Comparison of ENCODE assay signal across 1 cellular context in genomic region chr16:56625140-56625942, GRCh38.
TF ChIP-seq lines count a peak whose summit lies in the region.

Gene MT1E (plus strand): TSS chr16:56625781. CDS start chr16:56625852, 71 bp downstream.

TF ChIP-seq in HepG2, 621 proteins besides CTCF, POLR2A, EP300 and RAD21 (continued from another document and continues in another):
- no peak for TF ChIP-seq BCLAF1 (IDR thresholded peaks at IDR 0.05)
- no peak for TF ChIP-seq ZNF704 (CRISPR knock-in tag; IDR thresholded peaks at IDR 0.05; ENCODE audit: borderline replicate concordance)
- TF ChIP-seq CCAR2 (optimal IDR thresholded peaks at IDR 0.05; ENCODE audit: low read depth, low read length), result no peak
- TF ChIP-seq ZBTB2 (CRISPR knock-in tag; IDR thresholded peaks at IDR 0.05; ENCODE audit: low read depth), result no peak
- 0 out of 2 replicates have a peak, but pooled peaks have one; percentile 41 for TF ChIP-seq HIVEP1 (CRISPR knock-in tag; IDR thresholded peaks at IDR 0.05)
- TF ChIP-seq KMT2B (CRISPR knock-in tag; IDR thresholded peaks at IDR 0.05), result peak; percentile 54; the same call in 1 of the 2 replicates
- no peak for TF ChIP-seq BATF2 (CRISPR knock-in tag; IDR thresholded peaks at IDR 0.05)
- no peak for TF ChIP-seq JDP2 (CRISPR knock-in tag; IDR thresholded peaks at IDR 0.05; ENCODE audit: borderline replicate concordance)
- no peak; the same call in 1 of the 2 replicates for TF ChIP-seq PBX3 (CRISPR knock-in tag; IDR thresholded peaks at IDR 0.05; ENCODE audit: borderline replicate concordance)
- no peak for TF ChIP-seq MNT (IDR thresholded peaks at IDR 0.05)
- no peak for TF ChIP-seq ZBTB25 (CRISPR knock-in tag; IDR thresholded peaks at IDR 0.05)
- TF ChIP-seq ZNF790 (CRISPR knock-in tag; IDR thresholded peaks at IDR 0.05; ENCODE audit: borderline replicate concordance), result no peak
- no peak; the same call in 1 of the 2 replicates for TF ChIP-seq DZIP1 (CRISPR knock-in tag; IDR thresholded peaks at IDR 0.05)
- TF ChIP-seq ZNF550 (CRISPR knock-in tag; IDR thresholded peaks at IDR 0.05; ENCODE audit: borderline replicate concordance), result no peak
- TF ChIP-seq PLSCR1 (CRISPR knock-in tag; IDR thresholded peaks at IDR 0.05; ENCODE audit: borderline replicate concordance), result no peak
- no peak for TF ChIP-seq KLF9 (CRISPR knock-in tag; IDR thresholded peaks at IDR 0.05; ENCODE audit: low read depth)
- TF ChIP-seq ZFP91 (CRISPR knock-in tag; IDR thresholded peaks at IDR 0.05; ENCODE audit: borderline replicate concordance), result peak; percentile 86
- no peak for TF ChIP-seq XRCC5 (optimal IDR thresholded peaks at IDR 0.05; ENCODE audit: low read length)
- 0 out of 2 replicates have a peak, but pooled peaks have one; percentile 10 for TF ChIP-seq ZNF619 (CRISPR knock-in tag; IDR thresholded peaks at IDR 0.05)
- TF ChIP-seq MED13 (CRISPR knock-in tag; IDR thresholded peaks at IDR 0.05), result 0 out of 2 replicates have a peak, but pooled peaks have one; percentile 44
- TF ChIP-seq GABPB1 (CRISPR knock-in tag; IDR thresholded peaks at IDR 0.05), result peak; percentile 60
- TF ChIP-seq RXRA (CRISPR knock-in tag; IDR thresholded peaks at IDR 0.05), result no peak
- no peak for TF ChIP-seq ZNF207 (IDR thresholded peaks at IDR 0.05; ENCODE audit: borderline replicate concordance)
- 0 out of 2 replicates have a peak, but pooled peaks have one; percentile 40 for TF ChIP-seq MXD3 (CRISPR knock-in tag; IDR thresholded peaks at IDR 0.05)
- no peak for TF ChIP-seq NCOA1 (CRISPR knock-in tag; IDR thresholded peaks at IDR 0.05)
- TF ChIP-seq ZSCAN29 (CRISPR knock-in tag; conservative IDR thresholded peaks at IDR 0.05), result no peak
- 0 out of 2 replicates have a peak, but pooled peaks have one; percentile 64 for TF ChIP-seq ZNF354B (CRISPR knock-in tag; IDR thresholded peaks at IDR 0.05)
- TF ChIP-seq POLR2G (IDR thresholded peaks at IDR 0.05; ENCODE audit: low read depth, low read length), result peak; percentile 98
- TF ChIP-seq BCL3 (CRISPR knock-in tag; IDR thresholded peaks at IDR 0.05), result peak; percentile 36
- peak; percentile 72; the same call in 1 of the 2 replicates for TF ChIP-seq RELA (CRISPR knock-in tag; IDR thresholded peaks at IDR 0.05)
- TF ChIP-seq HNRNPLL (IDR thresholded peaks at IDR 0.05; ENCODE audit: low read depth, low read length, poor library complexity, severe bottlenecking), result peak; percentile 95
- peak; percentile 81 for TF ChIP-seq MXD4 (CRISPR knock-in tag; IDR thresholded peaks at IDR 0.05)
- no peak for TF ChIP-seq TEAD3 (CRISPR knock-in tag; optimal IDR thresholded peaks at IDR 0.05; ENCODE audit: borderline replicate concordance)
- peak; percentile 18; the same call in 1 of the 2 replicates for TF ChIP-seq IRX3 (CRISPR knock-in tag; IDR thresholded peaks at IDR 0.05; ENCODE audit: borderline replicate concordance, low read depth)
- no peak for TF ChIP-seq ARID2 (CRISPR knock-in tag; IDR thresholded peaks at IDR 0.05; ENCODE audit: borderline replicate concordance)
- TF ChIP-seq FIP1L1 (IDR thresholded peaks at IDR 0.05; ENCODE audit: borderline replicate concordance, insufficient read depth, low read depth, low read length), result no peak
- TF ChIP-seq MXI1 (IDR thresholded peaks at IDR 0.05; ENCODE audit: borderline replicate concordance, low read depth, low read length), result no peak
- peak; percentile 72 for TF ChIP-seq IKZF5 (CRISPR knock-in tag; IDR thresholded peaks at IDR 0.05)
- TF ChIP-seq HCFC1 (IDR thresholded peaks at IDR 0.05; ENCODE audit: low read depth, low read length), result no peak
- TF ChIP-seq ZKSCAN8 (CRISPR knock-in tag; IDR thresholded peaks at IDR 0.05; ENCODE audit: borderline replicate concordance), result peak; percentile 35; the same call in 1 of the 2 replicates
- TF ChIP-seq ZFP90 (CRISPR knock-in tag; IDR thresholded peaks at IDR 0.05; ENCODE audit: borderline replicate concordance), result no peak; the same call in 1 of the 2 replicates
- no peak for TF ChIP-seq SRSF9 (IDR thresholded peaks at IDR 0.05; ENCODE audit: borderline replicate concordance, insufficient read depth, low read depth, low read length, poor library complexity, severe bottlenecking)
